ENCODE assay signal across 20 cellular contexts in the genomic region with DNA sequence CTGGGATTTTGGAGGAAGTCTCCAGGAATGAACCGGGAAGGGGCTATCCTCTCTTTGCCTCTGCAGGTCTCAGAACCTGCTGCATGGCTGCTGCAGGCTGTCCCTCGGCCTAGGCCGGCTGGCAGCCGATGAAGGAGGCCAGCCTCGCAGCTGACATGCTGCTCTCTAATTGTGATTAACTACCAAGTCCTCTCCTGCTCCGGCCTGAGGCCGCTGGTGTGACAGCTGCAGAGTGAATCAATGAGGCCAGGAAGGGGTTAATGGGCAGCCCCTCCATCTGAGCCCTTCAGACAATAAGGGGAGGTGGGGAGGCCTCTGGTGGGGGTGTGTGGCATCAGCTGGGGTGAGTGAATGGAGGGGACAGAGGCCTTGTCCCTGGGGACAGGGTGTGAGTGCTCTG. TPM values are rescaled to one million over a fixed set of nuclear protein-coding genes. Genes with fewer than 3 reads are reported as not detected.
DNase-seq lines count a peak whose midpoint lies in the region; ATAC-seq and TF ChIP-seq lines count a peak whose summit lies in the region.
"Had no signal": no experiment of that assay in that cellular context is flagged by ENCODE, and none has a peak within 500 bp of the region (broad histone marks: within the 10 kb centered on the region; RNA-seq: fewer than 3 reads in every experiment).

No MANE protein-coding gene starts in this region.

- H3K9me3 Mint-ChIP-seq in neural crest cell, result no peaks in the 10 kb centered on the region
- H3K9me3 Mint-ChIP-seq: CD8-positive, alpha-beta T cell; GM23338 had no signal

- H3K36me3 ChIP-seq in WERI-Rb-1 (no peaks in the 10 kb centered on the region), spleen (no peaks in the 10 kb centered on the region)

- peaks cover 35% of the 10 kb centered on the region for H3K27me3 Mint-ChIP-seq in neural crest cell (ENCODE audit: low read depth)

- no peak overlapping the region for H3K4me3 Mint-ChIP-seq in neural crest cell
- H3K4me3 Mint-ChIP-seq: CD14-positive monocyte; CD8-positive, alpha-beta T cell; GM23338; H9 had no signal

- H3K36me3 Mint-ChIP-seq in neural crest cell (ENCODE audit: low read depth), result no peaks in the 10 kb centered on the region
- H3K36me3 Mint-ChIP-seq: CD14-positive monocyte; CD8-positive, alpha-beta T cell had no signal

- intact Hi-C loops in spleen (cut with DNase I; ENCODE audit: low total_unique reads), result no loop called here

- no peak for ATAC-seq in HG02678 (IDR thresholded peaks at IDR 0.05; ENCODE audit: unreplicated experiment)
- ATAC-seq: CD8-positive, alpha-beta T cell; GM23338 had no signal

- 65 to 79% (median 69%) methylated on average over 7 of the region's 7 CpGs for WGBS in spleen, 5 donors

- peaks cover 4% of the 10 kb centered on the region for H3K4me1 Mint-ChIP-seq in neural crest cell
- H3K4me1 Mint-ChIP-seq: CD14-positive monocyte had no signal

- H3K27ac Mint-ChIP-seq in neural crest cell (ENCODE audit: unreplicated experiment), result peak overlapping the region; percentile 6
- H3K27ac Mint-ChIP-seq: CD8-positive, alpha-beta T cell; GM23338 had no signal

- TF ChIP-seq CTCF in WERI-Rb-1 (IDR thresholded peaks at IDR 0.05; ENCODE audit: low read depth, low read length) (no peak), neural crest cell (conservative IDR thresholded peaks at IDR 0.05) (no peak), spleen (IDR thresholded peaks at IDR 0.05 in 8 of 11, conservative IDR thresholded peaks at IDR 0.05 in 3 of 11) (no peak), GM10266 (IDR thresholded peaks at IDR 0.05; ENCODE audit: control insufficient read depth, insufficient read depth, low read depth, missing control alignments) (no peak)

- no peak for TF ChIP-seq POLR2A in spleen (IDR thresholded peaks at IDR 0.05)

- H3K27me3 ChIP-seq in WERI-Rb-1 (ENCODE audit: insufficient read depth, low read depth, severe bottlenecking) (no peaks in the 10 kb centered on the region), spleen (replicated peaks in 1 of 7) (peaks cover 0 to 54% (median 13%) of the 10 kb centered on the region in 7 donors)

- H3K9me3 ChIP-seq in WERI-Rb-1 (ENCODE audit: severe bottlenecking) (no peaks in the 10 kb centered on the region), spleen (peaks cover 0 to 3% (median 0%) of the 10 kb centered on the region in 8 donors)

- H3K4me3 ChIP-seq in WERI-Rb-1 (ENCODE audit: low read depth, low read length) (no peak overlapping the region), spleen (no peak overlapping the region)
- H3K4me3 ChIP-seq: GM23338 had no signal

- DNase-seq in NCI-H2227 (lab: John Stamatoyannopoulos, UW; ENCODE audit: unreplicated experiment), result peak; percentile 21
- DNase-seq in NCI-H2227 treated with DMSO at 0.1 percent for 48 hours (lab: John Stamatoyannopoulos, UW), result no peak
- peak; percentile 34 for DNase-seq in WERI-Rb-1
- no peak for DNase-seq in neural crest cell (ENCODE audit: low read depth, low spot score)
- peak; percentile 58 for DNase-seq in spleen
- DNase-seq in GM10266 (ENCODE audit: extremely low spot score), result no peak
- DNase-seq: CD8-positive, alpha-beta T cell; COR-L47; DMS153; DND-41; GF-D8; H9; IMR-90 had no signal

- peaks cover 0 to under 1% (median 0%) of the 10 kb centered on the region in 6 donors for H3K4me1 ChIP-seq in spleen

- H3K27ac ChIP-seq in WERI-Rb-1, result no peak overlapping the region
- no peak overlapping the region for H3K27ac ChIP-seq in spleen
- H3K27ac ChIP-seq: 22Rv1 had no signal

RNA-seq across cellular contexts. Expression of a gene that starts 34.5 kb away (rescaled TPM):
- not detected in 2 replicates for total RNA-seq in neural crest cell
- total RNA-seq in spleen, result under 1 TPM in 4 of 7 donors, not detected in 3; 0.17 to 0.44 (median 0.27) TPM
- under 1 TPM; 0.03 to 0.08 (median 0.04) TPM for polyA plus RNA-seq in spleen
- total RNA-seq: A673; CD8-positive, alpha-beta T cell; IMR-90 had no signal
- polyA plus RNA-seq: BJ, CD14-positive monocyte, IMR-90 had no signal

RNA-seq across cellular contexts. Expression of a gene that starts 58.2 kb away (rescaled TPM):
- 3.7 and 4.1 TPM in 2 replicates for total RNA-seq in neural crest cell
- total RNA-seq in spleen, result under 1 TPM in 1 of 7 donors, not detected in 6; 0.09 TPM
- polyA plus RNA-seq in spleen, result not detected
- total RNA-seq: CD8-positive, alpha-beta T cell; H9; HT-29; IMR-90 had no signal
- polyA plus RNA-seq: BJ, CD14-positive monocyte, GM23338, IMR-90 had no signal

Comparison
In these comparisons a context has a peak if more than half of its experiments do, and no peak if none do; other contexts are left out.
1. DNase-seq: peak in NCI-H2227 (single experiment), WERI-Rb-1 (single experiment) and spleen (single experiment); none in NCI-H2227 treated with DMSO at 0.1 percent for 48 hours (single experiment), neural crest cell (single experiment) and GM10266 (single experiment).